Comparison of ENCODE assay signal across 31 cellular contexts in genomic region chr15:95371664-95372063, GRCh38.
DNase-seq lines count a peak whose midpoint lies in the region; ATAC-seq and TF ChIP-seq lines count a peak whose summit lies in the region.
"Had no signal": no experiment of that assay in that cellular context is flagged by ENCODE, and none has a peak within 500 bp of the region (broad histone marks: within the 10 kb centered on the region; RNA-seq: fewer than 3 reads in every experiment).

No MANE protein-coding gene starts in this region.

- intact Hi-C loops in mammary epithelial cell (cut with micrococcal nuclease) = no loop called here

- H3K9me3 ChIP-seq in GM23248 (ENCODE audit: low read depth) (no peaks in the 10 kb centered on the region), MM.1S (replicated peaks; ENCODE audit: insufficient read depth, low read length) (no peaks in the 10 kb centered on the region), mammary epithelial cell (replicated peaks; ENCODE audit: insufficient read depth, low read length) (no peaks in the 10 kb centered on the region)
- H3K9me3 ChIP-seq: Caco-2, esophagus muscularis mucosa, left ventricle myocardium inferior, uterus had no signal

- H3K36me3 Mint-ChIP-seq in T-cell (no peaks in the 10 kb centered on the region), osteocyte (ENCODE audit: unreplicated experiment) (no peaks in the 10 kb centered on the region)
- H3K36me3 Mint-ChIP-seq: activated CD8-positive, alpha-beta memory T cell treated with anti-CD3 and anti-CD28 coated beads, Interleukin-2, amount 10 ng/mL, durations not matched to agents 7 days and 5 days; activated naive CD4-positive, alpha-beta T cell treated with anti-CD3 and anti-CD28 coated beads, Interleukin-2, amount 10 ng/mL, durations not matched to agents 7 days and 5 days; naive thymus-derived CD4-positive, alpha-beta T cell; WTC11 had no signal

- H3K4me1 ChIP-seq in GM23248 (ENCODE audit: insufficient read depth) (no peaks in the 10 kb centered on the region), MM.1S (ENCODE audit: low read length) (no peaks in the 10 kb centered on the region), mammary epithelial cell (ENCODE audit: insufficient read depth, low read length) (no peaks in the 10 kb centered on the region)
- H3K4me1 ChIP-seq: Caco-2, esophagus muscularis mucosa, uterus had no signal

- H3K4me2 ChIP-seq in GM23248 (ENCODE audit: unreplicated experiment) = no peak overlapping the region
- H3K4me2 ChIP-seq in MM.1S (ENCODE audit: low read depth, low read length) = no peak overlapping the region
- no peak overlapping the region for H3K4me2 ChIP-seq in mammary epithelial cell (ENCODE audit: insufficient read depth, low read depth, low read length)

- no peaks in the 10 kb centered on the region for H3K9me2 ChIP-seq in GM23248 (ENCODE audit: insufficient read depth)
- H3K9me2 ChIP-seq in MM.1S (replicated peaks; ENCODE audit: insufficient read depth, low read length) = no peaks in the 10 kb centered on the region

- no peaks in the 10 kb centered on the region for H3K36me3 ChIP-seq in GM23248 (ENCODE audit: low read depth)
- no peaks in the 10 kb centered on the region for H3K36me3 ChIP-seq in MM.1S (replicated peaks; ENCODE audit: insufficient read depth, low read length)
- H3K36me3 ChIP-seq in mammary epithelial cell (ENCODE audit: insufficient read depth, low read length) = no peaks in the 10 kb centered on the region
- H3K36me3 ChIP-seq: esophagus muscularis mucosa, left ventricle myocardium inferior, uterus had no signal

- 56 to 58% methylated on average over 2 of the region's 2 CpGs for WGBS in GM23248 (ENCODE audit: low coverage in 1 of 2, low lambda C conversion rate in 2 of 2, missing lambda C conversion rate in 2 of 2), 2 experiments
- WGBS in mammary epithelial cell (ENCODE audit: low coverage, missing lambda C conversion rate) = 51% methylated on average over 2 of the region's 2 CpGs

- dilution Hi-C loops in mammary epithelial cell (cut with HindIII; ENCODE audit: low sequenced_read_pairs) = no loop called here

- H3K9ac ChIP-seq in GM23248 (no peak overlapping the region), MM.1S (ENCODE audit: low read length) (no peak overlapping the region), mammary epithelial cell (ENCODE audit: insufficient read depth, low read length) (no peak overlapping the region)

- peak; percentile 26 for DNase-seq in GM23248
- peak; percentile 24 for DNase-seq in MM.1S
- peak; percentile 41 for DNase-seq in mammary epithelial cell
- DNase-seq in kidney tubule cell (ENCODE audit: low spot score) = peak; percentile 39
- DNase-seq in T-cell = no peak
- DNase-seq in activated CD8-positive, alpha-beta memory T cell treated with anti-CD3 and anti-CD28 coated beads, Interleukin-2, amount 50 U/mL, for 4 hours = no peak
- no peak for DNase-seq in caudate nucleus (lab: John Stamatoyannopoulos, UW)
- DNase-seq in osteocyte (ENCODE audit: extremely low spot score, unreplicated experiment) = no peak
- DNase-seq: activated CD4-positive, alpha-beta T cell treated with anti-CD3 and anti-CD28 coated beads, Interleukin-2, amount 50 U/mL, for 1 hour; activated CD8-positive, alpha-beta memory T cell treated with anti-CD3 and anti-CD28 coated beads, Interleukin-2, amount 10 ng/mL, durations not matched to agents 7 days and 5 days; activated naive CD4-positive, alpha-beta T cell treated with anti-CD3 and anti-CD28 coated beads, Interleukin-2, amount 10 ng/mL, durations not matched to agents 7 days and 5 days; amniotic stem cell; Caco-2; cortex of kidney; DMS79; left ventricle myocardium inferior; midbrain; MV-4-11; naive thymus-derived CD4-positive, alpha-beta T cell; NCI-H146; nucleus accumbens; SIG-M5; stimulated activated naive CD8-positive, alpha-beta T cell treated with anti-CD3 and anti-CD28 coated beads, Interleukin-15, amount 100 ng/mL, for 72 hours; SW 1271; T1000; uterus had no signal

- no peaks in the 10 kb centered on the region for H3K4me1 Mint-ChIP-seq in T-cell
- H3K4me1 Mint-ChIP-seq in osteocyte (ENCODE audit: unreplicated experiment) = peaks cover 26% of the 10 kb centered on the region
- H3K4me1 Mint-ChIP-seq: activated CD8-positive, alpha-beta memory T cell treated with anti-CD3 and anti-CD28 coated beads, Interleukin-2, amount 10 ng/mL, durations not matched to agents 7 days and 5 days; activated naive CD4-positive, alpha-beta T cell treated with anti-CD3 and anti-CD28 coated beads, Interleukin-2, amount 10 ng/mL, durations not matched to agents 7 days and 5 days; naive thymus-derived CD4-positive, alpha-beta T cell; stimulated activated naive CD8-positive, alpha-beta T cell treated with anti-CD3 and anti-CD28 coated beads, Interleukin-15, amount 100 ng/mL, for 72 hours; WTC11 had no signal

- no peaks in the 10 kb centered on the region for H3F3A ChIP-seq in GM23248 (ENCODE audit: insufficient read depth)
- H3F3A ChIP-seq in MM.1S (ENCODE audit: insufficient read depth, low read length) = no peaks in the 10 kb centered on the region

- CTCF ChIA-PET in mammary epithelial cell (lab: Charles Lee; ENCODE audit: low non-redundant PET) = no interaction called here
- CTCF ChIA-PET in T-cell (lab: Charles Lee) = no interaction called here

- ATAC-seq in T-cell (replicated peaks in 1 of 4) = no peak
- ATAC-seq: activated CD8-positive, alpha-beta memory T cell treated with anti-CD3 and anti-CD28 coated beads, Interleukin-2, amount 10 ng/mL, durations not matched to agents 7 days and 5 days; GM12878; naive thymus-derived CD4-positive, alpha-beta T cell; stimulated activated naive CD8-positive, alpha-beta T cell treated with anti-CD3 and anti-CD28 coated beads, Interleukin-15, amount 100 ng/mL, for 72 hours; WTC11 had no signal

- H2AFZ ChIP-seq in GM23248 (no peak overlapping the region), MM.1S (ENCODE audit: low read length) (no peak overlapping the region), mammary epithelial cell (ENCODE audit: low read depth, low read length) (no peak overlapping the region)

- no peaks in the 10 kb centered on the region for H3K9me3 Mint-ChIP-seq in T-cell
- no peaks in the 10 kb centered on the region for H3K9me3 Mint-ChIP-seq in osteocyte (ENCODE audit: unreplicated experiment)
- H3K9me3 Mint-ChIP-seq: activated naive CD4-positive, alpha-beta T cell treated with anti-CD3 and anti-CD28 coated beads, Interleukin-2, amount 10 ng/mL, durations not matched to agents 7 days and 5 days; activated T-helper 1 cell treated with anti-CD3 and anti-CD28 coated beads, Interleukin-12 subunit alpha, Interleukin-12 subunit beta, Interleukin-2, Interleukin-4 antibody, amounts not matched to agents 30 ng/mL and 10 ng/mL and 1 ng/mL, durations not matched to agents 14 hours and 24 hours and 36 hours; naive thymus-derived CD4-positive, alpha-beta T cell; stimulated activated naive CD8-positive, alpha-beta T cell treated with anti-CD3 and anti-CD28 coated beads, Interleukin-15, amount 100 ng/mL, for 72 hours; WTC11 had no signal

- H3K27me3 Mint-ChIP-seq in T-cell (peaks cover 3 to 16% of the 10 kb centered on the region in 2 donors), osteocyte (ENCODE audit: unreplicated experiment) (no peaks in the 10 kb centered on the region)
- H3K27me3 Mint-ChIP-seq: activated naive CD4-positive, alpha-beta T cell treated with anti-CD3 and anti-CD28 coated beads, Interleukin-2, amount 10 ng/mL, durations not matched to agents 7 days and 5 days had no signal

- POLR2A ChIA-PET in T-cell (lab: Charles Lee) = no interaction called here

- no TSS peak for BruUV-seq in mammary epithelial cell (replicated peaks; lab: Mats Ljungman, UMichigan)

- H3K27ac Mint-ChIP-seq in T-cell (no peak overlapping the region), osteocyte (ENCODE audit: unreplicated experiment) (no peak overlapping the region)
- H3K27ac Mint-ChIP-seq: activated CD8-positive, alpha-beta memory T cell treated with anti-CD3 and anti-CD28 coated beads, Interleukin-2, amount 10 ng/mL, durations not matched to agents 7 days and 5 days; activated naive CD4-positive, alpha-beta T cell treated with anti-CD3 and anti-CD28 coated beads, Interleukin-2, amount 10 ng/mL, durations not matched to agents 7 days and 5 days; activated T-helper 1 cell treated with anti-CD3 and anti-CD28 coated beads, Interleukin-12 subunit alpha, Interleukin-12 subunit beta, Interleukin-2, Interleukin-4 antibody, amounts not matched to agents 30 ng/mL and 10 ng/mL and 1 ng/mL, durations not matched to agents 14 hours and 24 hours and 36 hours; naive thymus-derived CD4-positive, alpha-beta T cell; stimulated activated naive CD8-positive, alpha-beta T cell treated with anti-CD3 and anti-CD28 coated beads, Interleukin-15, amount 100 ng/mL, for 72 hours; WTC11 had no signal

- TF ChIP-seq CTCF in MM.1S (IDR thresholded peaks at IDR 0.05; ENCODE audit: low read length) (no peak), mammary epithelial cell (conservative IDR thresholded peaks at IDR 0.05 in 1 of 2, IDR thresholded peaks at IDR 0.05 in 1 of 2; ENCODE audit: extremely low read depth in 1 of 2, insufficient read depth in 1 of 2, low read depth in 1 of 2, low read length in 2 of 2) (no peak), osteocyte (IDR thresholded peaks at IDR 0.05) (no peak)

- H4K20me1 ChIP-seq in GM23248 (ENCODE audit: insufficient read depth) = no peaks in the 10 kb centered on the region
- H4K20me1 ChIP-seq in MM.1S (ENCODE audit: insufficient read depth, low read length) = no peaks in the 10 kb centered on the region
- no peaks in the 10 kb centered on the region for H4K20me1 ChIP-seq in mammary epithelial cell (ENCODE audit: insufficient read depth, low read length)

- H3K27ac ChIP-seq in GM23248 (no peak overlapping the region), MM.1S (ENCODE audit: low read length) (no peak overlapping the region), mammary epithelial cell (ENCODE audit: insufficient read depth, low read depth, low read length) (no peak overlapping the region), caudate nucleus (ENCODE audit: low read depth, low read length) (no peak overlapping the region)
- H3K27ac ChIP-seq: C4-2B, esophagus muscularis mucosa, left ventricle myocardium inferior, uterus had no signal

- no peaks in the 10 kb centered on the region for H3K79me2 ChIP-seq in GM23248 (ENCODE audit: insufficient read depth)
- no peaks in the 10 kb centered on the region for H3K79me2 ChIP-seq in MM.1S (ENCODE audit: low read length)
- no peaks in the 10 kb centered on the region for H3K79me2 ChIP-seq in mammary epithelial cell (ENCODE audit: insufficient read depth, low read length)

- H3K4me3 Mint-ChIP-seq in T-cell (no peak overlapping the region), osteocyte (ENCODE audit: unreplicated experiment) (no peak overlapping the region)
- H3K4me3 Mint-ChIP-seq: activated CD8-positive, alpha-beta memory T cell treated with anti-CD3 and anti-CD28 coated beads, Interleukin-2, amount 10 ng/mL, durations not matched to agents 7 days and 5 days; activated naive CD4-positive, alpha-beta T cell treated with anti-CD3 and anti-CD28 coated beads, Interleukin-2, amount 10 ng/mL, durations not matched to agents 7 days and 5 days; activated T-helper 1 cell treated with anti-CD3 and anti-CD28 coated beads, Interleukin-12 subunit alpha, Interleukin-12 subunit beta, Interleukin-2, Interleukin-4 antibody, amounts not matched to agents 30 ng/mL and 10 ng/mL and 1 ng/mL, durations not matched to agents 14 hours and 24 hours and 36 hours; naive thymus-derived CD4-positive, alpha-beta T cell; stimulated activated naive CD8-positive, alpha-beta T cell treated with anti-CD3 and anti-CD28 coated beads, Interleukin-15, amount 100 ng/mL, for 72 hours; WTC11 had no signal

- in situ Hi-C loops in GM23248 (cut with MboI) = no loop called here
- in situ Hi-C loops in mammary epithelial cell (cut with MboI; ENCODE audit: low sequenced_read_pairs in 2 of 2) = no loop called here

- H3K27me3 ChIP-seq in GM23248 (replicated peaks; ENCODE audit: insufficient read depth) (no peaks in the 10 kb centered on the region), MM.1S (replicated peaks; ENCODE audit: insufficient read depth, low read length) (no peaks in the 10 kb centered on the region), mammary epithelial cell (ENCODE audit: insufficient read depth, low read length) (peaks cover 2% of the 10 kb centered on the region)
- H3K27me3 ChIP-seq: esophagus muscularis mucosa, uterus had no signal

- H3K4me3 ChIP-seq in GM23248 = no peak overlapping the region
- H3K4me3 ChIP-seq in MM.1S (ENCODE audit: low read length) = no peak overlapping the region
- no peak overlapping the region for H3K4me3 ChIP-seq in mammary epithelial cell (replicated peaks in 1 of 3; ENCODE audit: insufficient read depth in 1 of 3, low read depth in 2 of 3, low read length in 3 of 3)
- H3K4me3 ChIP-seq: esophagus muscularis mucosa, GM12878, left ventricle myocardium inferior, uterus had no signal

Comparison
In these comparisons a context has a peak if more than half of its experiments do, and no peak if none do; other contexts are left out.
1. DNase-seq: peak in GM23248 (single experiment), MM.1S (single experiment), mammary epithelial cell (single experiment) and kidney tubule cell (single experiment); none in T-cell (0 of 34), activated CD8-positive, alpha-beta memory T cell treated with anti-CD3 and anti-CD28 coated beads, Interleukin-2, amount 50 U/mL, for 4 hours (single experiment), caudate nucleus (0 of 61) and osteocyte (single experiment).